ENCODE assay signal across 8 cellular contexts in the genomic region with DNA sequence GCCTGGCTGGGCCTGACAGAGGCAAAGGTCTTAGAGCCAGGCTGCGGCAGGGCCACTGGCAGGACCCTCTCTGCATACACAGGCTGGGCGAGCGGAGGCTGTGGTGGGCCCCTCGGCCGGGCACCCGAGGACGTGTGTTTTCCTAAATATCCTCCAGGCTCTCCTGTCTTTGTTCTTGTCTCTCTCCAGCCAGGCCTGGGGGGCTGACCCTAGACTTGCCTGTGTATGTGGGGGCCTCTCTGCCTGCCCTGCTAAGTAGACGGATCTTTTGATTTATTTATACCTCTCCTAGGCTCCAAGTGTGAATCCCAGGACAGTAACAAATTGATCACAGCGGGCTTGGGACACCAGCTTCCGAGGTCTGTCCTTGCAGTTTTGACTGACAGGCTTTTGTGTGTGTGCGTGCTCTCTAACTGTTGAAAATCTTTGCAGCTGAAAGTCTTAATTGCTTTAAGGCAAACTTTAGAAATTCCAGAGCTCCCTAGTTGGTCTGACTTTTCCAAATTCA. TPM values are rescaled to one million over a fixed set of nuclear protein-coding genes. Genes with fewer than 3 reads are reported as not detected.
DNase-seq lines count a peak whose midpoint lies in the region; ATAC-seq, FAIRE-seq and TF ChIP-seq lines count a peak whose summit lies in the region.

No MANE protein-coding gene starts in this region.

- peaks cover 73% of the 10 kb centered on the region for H3K4me1 ChIP-seq in SJSA1 (replicated peaks)
- peaks cover 36% of the 10 kb centered on the region for H3K4me1 ChIP-seq in fibroblast of lung (ENCODE audit: control insufficient read depth, extremely low read depth, insufficient read depth, low read length)
- H3K4me1 ChIP-seq in ovary (ENCODE audit: insufficient read depth) = peaks cover 21% of the 10 kb centered on the region

- H3K27ac ChIP-seq in SJSA1 (peak overlapping the region; percentile 73), fibroblast of lung (ENCODE audit: insufficient read depth, low read length) (peak overlapping the region; percentile 81), ovary (peak overlapping the region; percentile 1 to 50)

- intact Hi-C loops in ovary (cut with DNase I) = loop anchor here in 1 of 4 donors (2.0 kb wide), 1 partner anchor 24 kb away; no protein-coding TSS in a partner anchor

- ATAC-seq in GM21390 (IDR thresholded peaks at IDR 0.05; ENCODE audit: unreplicated experiment) (no peak), GM19351 (IDR thresholded peaks at IDR 0.05; ENCODE audit: unreplicated experiment) (no peak)

- H3K4me2 ChIP-seq in fibroblast of lung (ENCODE audit: extremely low read depth, insufficient read depth, low read length) = peak overlapping the region; percentile 57

- FAIRE-seq in urothelium cell line (lab: Jason Lieb, UNC) = no peak

- in situ Hi-C loops in GM13977 (cut with MboI; ENCODE audit: low pct_unique_long_range_greater_than_20kb, low sequenced_read_pairs, unreplicated experiment) = no loop called here

- H4K20me1 ChIP-seq in fibroblast of lung (ENCODE audit: control insufficient read depth, extremely low read depth, insufficient read depth, low read length) = no peaks in the 10 kb centered on the region

- peak overlapping the region; percentile 79 for H3K9ac ChIP-seq in fibroblast of lung (ENCODE audit: insufficient read depth, low read length)

- H2AFZ ChIP-seq in fibroblast of lung (ENCODE audit: low read length) = no peak overlapping the region

- H3K4me3 ChIP-seq in GM08714 (ENCODE audit: low read length) = peak overlapping the region; percentile 96
- H3K4me3 ChIP-seq in SJSA1 = peak overlapping the region; percentile 78
- H3K4me3 ChIP-seq in fibroblast of lung (replicated peaks in 1 of 4; ENCODE audit: control extremely low read depth in 1 of 4, insufficient read depth in 1 of 4, low read depth in 3 of 4, low read length in 4 of 4) = peak overlapping the region; percentile 44 to 96 (median 76)
- H3K4me3 ChIP-seq in ovary = peak overlapping the region; percentile 52

- TF ChIP-seq POLR2A in ovary (IDR thresholded peaks at IDR 0.05) = no peak

- DNase-seq in SJSA1 (ENCODE audit: low read depth in 1 of 2, low spot score in 2 of 2) = peak in 1 of 2 experiments; percentile 67
- peak in 1 of 2 donors; percentile 43 for DNase-seq in fibroblast of lung (ENCODE audit: low read depth in 2 of 2)
- DNase-seq in ovary = no peak
- no peak for DNase-seq in GM13977 (ENCODE audit: low spot score)
- DNase-seq in urothelium cell line (ENCODE audit: low spot score) = no peak

- TF ChIP-seq CTCF in fibroblast of lung (conservative IDR thresholded peaks at IDR 0.05 in 1 of 2, IDR thresholded peaks at IDR 0.05 in 1 of 2; ENCODE audit: low read depth in 1 of 2, low read length in 2 of 2) (no peak), ovary (IDR thresholded peaks at IDR 0.05) (no peak), GM13977 (IDR thresholded peaks at IDR 0.05; ENCODE audit: extremely low read depth, insufficient read depth, missing control alignments) (no peak)

- TF ChIP-seq EP300 in ovary (IDR thresholded peaks at IDR 0.05) = no peak

- H3K79me2 ChIP-seq in fibroblast of lung (ENCODE audit: control insufficient read depth, insufficient read depth, low read length) = peaks cover 57% of the 10 kb centered on the region

- H3K9me3 ChIP-seq in SJSA1 (replicated peaks) (no peaks in the 10 kb centered on the region), fibroblast of lung (ENCODE audit: control insufficient read depth, insufficient read depth, low read depth, low read length) (no peaks in the 10 kb centered on the region), ovary (no peaks in the 10 kb centered on the region)

- 5 to 13% (median 13%) methylated on average over 8 to 11 of the region's 11 CpGs for WGBS in ovary, 3 donors

- H3K36me3 ChIP-seq in SJSA1 = peaks cover 18% of the 10 kb centered on the region
- H3K36me3 ChIP-seq in fibroblast of lung (ENCODE audit: control insufficient read depth, insufficient read depth, low read length) = peaks cover 7% of the 10 kb centered on the region
- H3K36me3 ChIP-seq in ovary = no peaks in the 10 kb centered on the region

- no peaks in the 10 kb centered on the region for H3K27me3 ChIP-seq in SJSA1 (replicated peaks)
- no peaks in the 10 kb centered on the region for H3K27me3 ChIP-seq in fibroblast of lung (ENCODE audit: control insufficient read depth, insufficient read depth, low read length)
- no peaks in the 10 kb centered on the region for H3K27me3 ChIP-seq in ovary

RNA-seq across cellular contexts. Expression of a gene that starts 1.1 kb away (rescaled TPM):
- total RNA-seq in SJSA1 (2014; rRNA removed; shearing (Covaris generic)) = 32.0 and 35.5 TPM in 2 replicates
- 64.5 and 71.2 TPM in 2 replicates for total RNA-seq in fibroblast of lung
- 71.4 and 102 TPM in 2 replicates for polyA plus RNA-seq in fibroblast of lung
- 55.8 and 75.3 TPM in 2 replicates for polyA plus RNA-seq in fibroblast of lung (2012)
- 119 and 153 TPM in 2 replicates for polyA minus RNA-seq in fibroblast of lung (ENCODE audit: low replicate concordance)
- 10 to 100 TPM in 5 of 7 donors, 1 to 10 TPM in 2; 7.2 to 45.1 (median 22.8) TPM for total RNA-seq in ovary
- polyA plus RNA-seq in ovary = 10 to 100 TPM in 1 of 2 donors, 1 to 10 TPM in 1; 7.6 to 23.0 TPM

Comparison
In these comparisons a context has a peak if more than half of its experiments do, and no peak if none do; other contexts are left out.
1. H3K27ac ChIP-seq: peak in every context shown above with its lines; median percentile 81 in fibroblast of lung; 73 in SJSA1; 26 in ovary.